ENCODE assay signal across 10 cellular contexts in the genomic region with DNA sequence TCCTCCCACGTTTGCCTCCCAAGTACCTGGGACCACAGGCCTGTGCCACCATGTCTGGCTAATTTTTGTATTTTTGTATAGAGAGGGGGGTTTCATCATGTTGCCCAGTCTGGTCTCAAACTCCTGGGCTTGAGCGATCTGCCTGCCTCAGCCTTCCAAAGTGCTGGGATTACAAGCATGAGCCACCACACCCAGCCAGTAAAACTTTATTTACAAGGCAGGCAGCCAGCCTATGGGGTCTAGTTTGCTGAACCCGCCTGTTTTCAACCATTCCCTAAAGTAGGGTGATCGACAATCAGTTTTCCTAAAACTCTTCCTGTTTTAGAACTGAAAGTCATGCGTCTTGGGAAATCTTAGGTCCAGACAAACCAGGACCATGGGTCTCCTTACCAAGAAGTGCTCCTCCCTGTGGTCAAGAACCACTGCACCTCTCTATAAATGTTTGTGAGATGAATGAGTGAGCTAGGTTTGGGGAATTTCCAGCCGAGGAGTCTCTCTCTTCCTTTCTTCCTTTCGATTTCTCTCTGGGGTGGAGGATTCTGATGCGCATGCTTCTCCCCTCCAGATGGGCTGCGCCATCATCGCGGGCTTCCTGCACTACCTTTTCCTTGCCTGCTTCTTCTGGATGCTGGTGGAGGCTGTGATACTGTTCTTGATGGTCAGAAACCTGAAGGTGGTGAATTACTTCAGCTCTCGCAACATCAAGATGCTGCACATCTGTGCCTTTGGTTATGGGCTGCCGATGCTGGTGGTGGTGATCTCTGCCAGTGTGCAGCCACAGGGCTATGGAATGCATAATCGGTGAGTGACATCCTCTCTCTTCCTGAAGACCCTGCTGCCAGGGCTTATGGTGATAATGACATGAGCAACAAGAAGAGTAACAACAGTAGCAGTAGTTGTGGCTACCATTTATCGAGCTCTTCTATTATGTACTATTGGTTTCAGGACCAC. TPM values are rescaled to one million over a fixed set of nuclear protein-coding genes. Genes with fewer than 3 reads are reported as not detected.
A peak's percentile ranks its signal among the peaks of the same experiment; 100 is the strongest.
DNase-seq lines count a peak whose midpoint lies in the region; ATAC-seq and TF ChIP-seq lines count a peak whose summit lies in the region.
"Had no signal": no experiment of that assay in that cellular context is flagged by ENCODE, and none has a peak within 500 bp of the region (broad histone marks: within the 10 kb centered on the region; RNA-seq: fewer than 3 reads in every experiment).

No MANE protein-coding gene starts in this region.

- no peak for TF ChIP-seq POLR2A in esophagus squamous epithelium (IDR thresholded peaks at IDR 0.05)

- 69 to 73% methylated on average over 13 to 15 of the region's 15 CpGs for WGBS in esophagus squamous epithelium, 2 donors

- DNase-seq in CD4-positive, alpha-beta T cell, result peak in 2 of 10 experiments; percentile 1 to 13
- peak; percentile 97 for DNase-seq in H4 (ENCODE audit: low spot score)
- DNase-seq in WERI-Rb-1, result no peak
- peak in 1 of 2 donors; percentile 6 for DNase-seq in left colon
- no peak for DNase-seq in esophagus squamous epithelium (lab: John Stamatoyannopoulos, UW)
- no peak for DNase-seq in SHP77 treated with DMSO at 0.1 percent for 48 hours (lab: John Stamatoyannopoulos, UW)
- no peak for DNase-seq in mucosa of gallbladder (ENCODE audit: low spot score)
- DNase-seq in inferior parietal cortex (ENCODE audit: extremely low spot score), result no peak
- DNase-seq: H7 had no signal

- H3K36me3 Mint-ChIP-seq in CD4-positive, alpha-beta T cell (ENCODE audit: low read depth), result peaks cover 45% of the 10 kb centered on the region

- CTCF ChIA-PET in CD4-positive, alpha-beta T cell (lab: Charles Lee), result interaction anchor here (0.8 kb wide), 1 partner anchor 873 kb away, joined by 3 read pairs; no protein-coding TSS in a partner anchor

- H3K4me1 Mint-ChIP-seq in CD4-positive, alpha-beta T cell (ENCODE audit: low read depth), result peaks cover 17% of the 10 kb centered on the region

- peak overlapping the region; percentile 5 for H3K27ac Mint-ChIP-seq in CD4-positive, alpha-beta T cell
- H3K27ac Mint-ChIP-seq: memory B cell had no signal

- no peak overlapping the region for H3K4me3 ChIP-seq in WERI-Rb-1 (ENCODE audit: low read depth, low read length)
- H3K4me3 ChIP-seq in esophagus squamous epithelium, result no peak overlapping the region

- H3K27me3 ChIP-seq in CD4-positive, alpha-beta T cell (ENCODE audit: control insufficient read depth, insufficient read depth, low read length), result no peaks in the 10 kb centered on the region
- peaks cover 75% of the 10 kb centered on the region for H3K27me3 ChIP-seq in WERI-Rb-1 (ENCODE audit: insufficient read depth, low read depth, severe bottlenecking)
- no peaks in the 10 kb centered on the region for H3K27me3 ChIP-seq in esophagus squamous epithelium

- intact Hi-C loops in CD4-positive, alpha-beta T cell (cut with DNase I, micrococcal nuclease), result no loop called here
- intact Hi-C loops in left colon (cut with DNase I, micrococcal nuclease), result no loop called here
- intact Hi-C loops in esophagus squamous epithelium (cut with DNase I), result no loop called here

- no peak overlapping the region for H3K4me3 Mint-ChIP-seq in CD4-positive, alpha-beta T cell
- H3K4me3 Mint-ChIP-seq: memory B cell had no signal

- H3K9me3 Mint-ChIP-seq in CD4-positive, alpha-beta T cell, result peaks cover 7% of the 10 kb centered on the region

- no peaks in the 10 kb centered on the region for H3K4me1 ChIP-seq in esophagus squamous epithelium

- H3K27ac ChIP-seq in CD4-positive, alpha-beta T cell (ENCODE audit: low read depth, low read length), result no peak overlapping the region
- H3K27ac ChIP-seq in WERI-Rb-1, result no peak overlapping the region
- no peak overlapping the region for H3K27ac ChIP-seq in esophagus squamous epithelium

- H3K9me3 ChIP-seq in CD4-positive, alpha-beta T cell (ENCODE audit: control insufficient read depth, low read length), result peaks cover 14% of the 10 kb centered on the region
- H3K9me3 ChIP-seq in WERI-Rb-1 (ENCODE audit: severe bottlenecking) (peaks cover 8% of the 10 kb centered on the region), esophagus squamous epithelium (peaks cover 0 to 33% (median 17%) of the 10 kb centered on the region in 3 donors)

- POLR2A ChIA-PET in CD4-positive, alpha-beta T cell (lab: Charles Lee), result interaction anchor here (1.3 kb wide), 1 partner anchor 12 kb away, joined by 3 read pairs; no protein-coding TSS in a partner anchor

- H3K36me3 ChIP-seq in WERI-Rb-1 (no peaks in the 10 kb centered on the region), esophagus squamous epithelium (no peaks in the 10 kb centered on the region)

- no peak for ATAC-seq in CD4-positive, alpha-beta T cell (ENCODE audit: poor library complexity)
- peak; percentile 64 for ATAC-seq in left colon

- H3K27me3 Mint-ChIP-seq in CD4-positive, alpha-beta T cell, result no peaks in the 10 kb centered on the region

- no peak for TF ChIP-seq CTCF in CD4-positive, alpha-beta T cell (IDR thresholded peaks at IDR 0.05)
- TF ChIP-seq CTCF in WERI-Rb-1 (IDR thresholded peaks at IDR 0.05; ENCODE audit: low read depth, low read length) (peak; percentile 38), esophagus squamous epithelium (IDR thresholded peaks at IDR 0.05) (no peak)

RNA-seq across cellular contexts. Expression of a gene that starts 38.7 kb away (rescaled TPM):
- total RNA-seq in CD4-positive, alpha-beta T cell, result 1 to 10 TPM; 5.4 to 6.0 TPM
- 32.3 and 36.0 TPM in 2 replicates for total RNA-seq in H4 (2014; rRNA removed; shearing (Covaris generic))
- total RNA-seq in left colon (under 1 TPM; 0.24 to 0.92 TPM), esophagus squamous epithelium (under 1 TPM in 1 of 4 donors, not detected in 3; 0.38 TPM), mucosa of gallbladder (0.46 TPM)
- total RNA-seq: H7 had no signal
